ENCODE assay signal across 9 cellular contexts in the genomic region with DNA sequence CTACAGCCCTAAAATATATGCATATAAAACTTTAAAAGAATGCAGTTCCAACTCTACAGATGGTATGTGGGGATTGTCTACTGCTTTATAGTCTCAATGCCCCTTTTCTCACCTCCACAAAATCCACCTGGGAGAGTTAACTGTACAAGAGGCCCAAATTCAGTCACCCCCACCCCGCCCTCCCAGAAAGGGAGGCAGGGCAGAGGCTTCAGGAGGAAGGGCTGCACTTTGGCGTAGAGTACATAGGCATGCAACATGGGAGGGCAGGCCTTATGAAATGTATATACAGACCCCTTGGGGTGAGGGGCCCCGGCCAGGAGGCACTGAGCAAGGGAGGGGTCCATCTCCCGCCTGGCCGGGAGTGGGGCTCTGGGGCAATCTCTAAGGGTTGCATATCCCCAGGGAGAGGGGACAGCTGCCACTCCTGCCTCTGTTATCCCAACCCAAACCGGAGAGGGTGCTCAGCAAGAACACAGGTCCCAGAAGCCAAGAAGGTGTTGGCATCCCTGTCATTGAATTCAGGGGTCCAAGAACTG. TPM values are rescaled to one million over a fixed set of nuclear protein-coding genes. Genes with fewer than 3 reads are reported as not detected.
DNase-seq lines count a peak whose midpoint lies in the region; ATAC-seq and TF ChIP-seq lines count a peak whose summit lies in the region.
"Had no signal": no experiment of that assay in that cellular context is flagged by ENCODE, and none has a peak within 500 bp of the region (broad histone marks: within the 10 kb centered on the region; RNA-seq: fewer than 3 reads in every experiment).

No MANE protein-coding gene starts in this region.

- BruUV-seq in PC-3 (replicated peaks; lab: Mats Ljungman, UMichigan) = no TSS peak

- TF ChIP-seq CTCF in GM06990 (IDR thresholded peaks at IDR 0.05; ENCODE audit: insufficient read depth, low read length, poor library complexity, severe bottlenecking) (no peak), PC-3 (conservative IDR thresholded peaks at IDR 0.05; ENCODE audit: low read depth, low read length) (no peak), endothelial cell (IDR thresholded peaks at IDR 0.05; ENCODE audit: unreplicated experiment) (no peak), progenitor cell of endocrine pancreas (IDR thresholded peaks at IDR 0.05; ENCODE audit: unreplicated experiment) (no peak)

- no peaks in the 10 kb centered on the region for H3K9me3 ChIP-seq in PC-3 (ENCODE audit: low read length)

- H2AFZ ChIP-seq in PC-3 (ENCODE audit: low read length) = no peak overlapping the region

- H3K4me1 Mint-ChIP-seq in endothelial cell (ENCODE audit: unreplicated experiment) = peaks cover 62% of the 10 kb centered on the region
- peaks cover 14% of the 10 kb centered on the region for H3K4me1 Mint-ChIP-seq in progenitor cell of endocrine pancreas (ENCODE audit: low read depth)

- H3K27ac Mint-ChIP-seq in endothelial cell (ENCODE audit: unreplicated experiment) = peak overlapping the region; percentile 89
- H3K27ac Mint-ChIP-seq in progenitor cell of endocrine pancreas = peak overlapping the region; percentile 97

- H3K4me2 ChIP-seq in PC-3 (ENCODE audit: low read length) = peak overlapping the region; percentile 88

- H3K27me3 ChIP-seq in GM06990 (replicated peaks; ENCODE audit: control insufficient read depth, insufficient read depth, low read length) (no peaks in the 10 kb centered on the region), PC-3 (ENCODE audit: low read length) (no peaks in the 10 kb centered on the region)

- peaks cover 17% of the 10 kb centered on the region for H3K4me1 ChIP-seq in PC-3 (ENCODE audit: insufficient read depth, low read length)

- no peak overlapping the region for H3K27ac ChIP-seq in PC-3 (ENCODE audit: low read length)

- POLR2A ChIA-PET in PC-3 (lab: Charles Lee; ENCODE audit: unreplicated experiment) = no interaction called here

- peaks cover 47% of the 10 kb centered on the region for H3K36me3 ChIP-seq in GM06990 (ENCODE audit: control insufficient read depth, insufficient read depth, low read length)
- H3K36me3 ChIP-seq in PC-3 (ENCODE audit: low read depth, low read length) = peaks cover 49% of the 10 kb centered on the region

- DNase-seq in GM06990 (ENCODE audit: extremely low read depth, insufficient read length) (no peak), PC-3 (no peak), endothelial cell (ENCODE audit: low spot score) (no peak), progenitor cell of endocrine pancreas (ENCODE audit: low spot score, unreplicated experiment) (no peak), kidney tubule cell (ENCODE audit: low spot score) (no peak), SHP77 (lab: John Stamatoyannopoulos, UW) (no peak), left lobe of liver (ENCODE audit: low spot score) (no peak)
- DNase-seq: effector CD8-positive, alpha-beta T cell had no signal

- peak overlapping the region; percentile 86 for H3K4me3 Mint-ChIP-seq in endothelial cell (ENCODE audit: unreplicated experiment)
- peak overlapping the region; percentile 90 for H3K4me3 Mint-ChIP-seq in progenitor cell of endocrine pancreas (ENCODE audit: low read depth)

- peak overlapping the region; percentile 96 for H3K9ac ChIP-seq in PC-3 (ENCODE audit: low read length)

- peaks cover 42% of the 10 kb centered on the region for H3K79me2 ChIP-seq in PC-3 (ENCODE audit: low read length)

- no peaks in the 10 kb centered on the region for H3K9me2 ChIP-seq in PC-3 (replicated peaks; ENCODE audit: low read length)

- H3K9me3 Mint-ChIP-seq in endothelial cell (ENCODE audit: unreplicated experiment) (no peaks in the 10 kb centered on the region), progenitor cell of endocrine pancreas (ENCODE audit: low read depth) (no peaks in the 10 kb centered on the region)

- no peaks in the 10 kb centered on the region for H4K20me1 ChIP-seq in PC-3 (ENCODE audit: low read length)

- no peaks in the 10 kb centered on the region for H3F3A ChIP-seq in PC-3 (ENCODE audit: low read length, unreplicated experiment)

- peaks cover 46% of the 10 kb centered on the region for H3K36me3 Mint-ChIP-seq in endothelial cell (ENCODE audit: low read depth, unreplicated experiment)
- H3K36me3 Mint-ChIP-seq in progenitor cell of endocrine pancreas (ENCODE audit: insufficient read depth) = peaks cover 6% of the 10 kb centered on the region

- H3K27me3 Mint-ChIP-seq in endothelial cell (ENCODE audit: unreplicated experiment) (peaks cover 12% of the 10 kb centered on the region), progenitor cell of endocrine pancreas (no peaks in the 10 kb centered on the region)

- H3K4me3 ChIP-seq in GM06990 (replicated peaks; ENCODE audit: low read depth, low read length) (peak overlapping the region; percentile 62), PC-3 (ENCODE audit: low read length) (peak overlapping the region; percentile 71)

- intact Hi-C loops in PC-3 (cut with micrococcal nuclease) = no loop called here

- ATAC-seq in PC-3 (no peak), HG03460 (IDR thresholded peaks at IDR 0.05; ENCODE audit: unreplicated experiment) (no peak), left lobe of liver (no peak)

- CTCF ChIA-PET in PC-3 (lab: Charles Lee) = no interaction called here

RNA-seq across cellular contexts. Expression of a gene that starts 1.3 kb away (rescaled TPM):
- total RNA-seq in PC-3 (2014; rRNA removed) (41.7 and 43.3 TPM in 2 replicates), endothelial cell (ENCODE audit: unreplicated experiment) (49.8 TPM), progenitor cell of endocrine pancreas (49.1 and 52.7 TPM in 2 replicates), left lobe of liver (10.5 TPM)

RNA-seq across cellular contexts. Expression of a gene that starts 7.0 kb away (rescaled TPM):
- total RNA-seq in PC-3 (2014; rRNA removed) (35.4 and 43.1 TPM in 2 replicates), endothelial cell (ENCODE audit: unreplicated experiment) (82.1 TPM), progenitor cell of endocrine pancreas (69.1 and 69.5 TPM in 2 replicates), left lobe of liver (21.3 TPM)

RNA-seq across cellular contexts. Expression of a gene that starts 7.7 kb away (rescaled TPM):
- 106 and 107 TPM in 2 replicates for total RNA-seq in PC-3 (2014; rRNA removed)
- total RNA-seq in endothelial cell (ENCODE audit: unreplicated experiment) = 915 TPM
- total RNA-seq in progenitor cell of endocrine pancreas = 43.3 and 54.7 TPM in 2 replicates
- total RNA-seq in left lobe of liver = 43.0 TPM

RNA-seq across cellular contexts. Expression of a gene that starts 11.6 kb away (rescaled TPM):
- 330 and 390 TPM in 2 replicates for total RNA-seq in PC-3 (2014; rRNA removed)
- total RNA-seq in endothelial cell (ENCODE audit: unreplicated experiment) = 48.3 TPM
- 78.7 and 85.8 TPM in 2 replicates for total RNA-seq in progenitor cell of endocrine pancreas
- total RNA-seq in left lobe of liver = 14.2 TPM

RNA-seq across cellular contexts. Expression of a gene that starts 20.3 kb away (rescaled TPM):
- total RNA-seq in PC-3 (2014; rRNA removed) (58.5 and 84.0 TPM in 2 replicates), endothelial cell (ENCODE audit: unreplicated experiment) (35.9 TPM), progenitor cell of endocrine pancreas (53.7 and 55.9 TPM in 2 replicates), left lobe of liver (21.9 TPM)
